Comparison of ENCODE assay signal across 17 cellular contexts in the genomic region with DNA sequence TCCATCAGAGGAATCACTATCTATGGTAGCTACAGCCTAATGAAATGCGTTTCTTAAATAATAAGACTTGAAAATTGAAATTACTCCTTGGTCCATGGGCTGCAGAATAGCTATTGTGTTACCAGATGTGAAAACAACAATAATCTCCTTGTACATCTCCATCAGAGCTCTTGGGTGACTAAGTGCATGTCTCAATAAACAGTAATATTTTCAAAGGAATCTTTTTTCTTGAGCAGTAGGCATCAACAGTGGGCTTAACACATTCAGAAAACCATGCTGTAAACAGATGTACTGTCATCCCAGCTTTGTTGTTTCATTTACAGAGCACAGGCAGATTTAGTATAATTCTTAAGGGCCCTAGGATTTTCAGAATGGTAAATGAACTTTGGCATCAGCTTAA.
"Had no signal": no experiment of that assay in that cellular context is flagged by ENCODE, and none has a peak within 500 bp of the region (broad histone marks: within the 10 kb centered on the region; RNA-seq: fewer than 3 reads in every experiment).

No MANE protein-coding gene starts in this region.

- ATAC-seq: HepG2, SK-N-SH treated with all-trans-retinoic acid at 6 μM for 48 hours had no signal

- H3K9me3 ChIP-seq: MG63 had no signal

- H3K4me3 ChIP-seq: MG63 had no signal

- H3K36me3 ChIP-seq: MG63 had no signal

- DNase-seq: IMR-90, Karpas-422, KG1, MG63, NCI-H1092, NCI-H1105 treated with DMSO at 0.1 percent for 48 hours, NCI-H1417 treated with DMSO at 0.1 percent for 48 hours, NCI-H187, NCI-H2029 treated with DMSO at 0.1 percent for 48 hours, NCI-H2171 treated with DMSO at 0.1 percent for 48 hours, NCI-H345, NCI-H446 treated with DMSO at 0.1 percent for 48 hours, NCI-H510A treated with DMSO at 0.1 percent for 48 hours, NCI-H526, SHP77 had no signal
